In the genomic region with DNA sequence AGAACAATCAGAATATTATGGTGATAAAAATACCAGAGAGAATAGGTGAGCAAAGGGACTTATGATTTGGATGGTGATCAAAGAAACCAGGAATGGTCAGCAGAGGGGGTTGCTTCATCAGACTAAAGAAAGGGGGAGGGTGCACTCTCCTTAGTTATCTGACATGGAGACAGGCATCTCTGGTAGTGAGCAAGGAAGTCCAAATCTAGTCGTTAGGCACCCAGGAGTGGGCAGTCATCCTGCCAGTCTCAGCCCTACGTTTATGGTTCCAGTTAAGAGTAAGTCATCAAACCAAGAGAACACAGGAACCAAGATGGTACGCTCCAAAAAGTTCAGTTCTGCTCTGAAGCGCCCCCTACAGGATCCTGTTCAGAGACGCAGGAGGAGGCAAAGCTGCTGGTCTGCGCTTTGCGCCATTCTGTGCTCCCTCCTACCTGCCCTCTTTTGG, we compare ENCODE assay signal across 1 cellular context.
TF ChIP-seq lines count a peak whose summit lies in the region.

No MANE protein-coding gene starts in this region.

TF ChIP-seq in HCT116, 20 proteins besides CTCF, POLR2A, EP300 and RAD21 (continued from another document):
- TF ChIP-seq, protein P1, sequence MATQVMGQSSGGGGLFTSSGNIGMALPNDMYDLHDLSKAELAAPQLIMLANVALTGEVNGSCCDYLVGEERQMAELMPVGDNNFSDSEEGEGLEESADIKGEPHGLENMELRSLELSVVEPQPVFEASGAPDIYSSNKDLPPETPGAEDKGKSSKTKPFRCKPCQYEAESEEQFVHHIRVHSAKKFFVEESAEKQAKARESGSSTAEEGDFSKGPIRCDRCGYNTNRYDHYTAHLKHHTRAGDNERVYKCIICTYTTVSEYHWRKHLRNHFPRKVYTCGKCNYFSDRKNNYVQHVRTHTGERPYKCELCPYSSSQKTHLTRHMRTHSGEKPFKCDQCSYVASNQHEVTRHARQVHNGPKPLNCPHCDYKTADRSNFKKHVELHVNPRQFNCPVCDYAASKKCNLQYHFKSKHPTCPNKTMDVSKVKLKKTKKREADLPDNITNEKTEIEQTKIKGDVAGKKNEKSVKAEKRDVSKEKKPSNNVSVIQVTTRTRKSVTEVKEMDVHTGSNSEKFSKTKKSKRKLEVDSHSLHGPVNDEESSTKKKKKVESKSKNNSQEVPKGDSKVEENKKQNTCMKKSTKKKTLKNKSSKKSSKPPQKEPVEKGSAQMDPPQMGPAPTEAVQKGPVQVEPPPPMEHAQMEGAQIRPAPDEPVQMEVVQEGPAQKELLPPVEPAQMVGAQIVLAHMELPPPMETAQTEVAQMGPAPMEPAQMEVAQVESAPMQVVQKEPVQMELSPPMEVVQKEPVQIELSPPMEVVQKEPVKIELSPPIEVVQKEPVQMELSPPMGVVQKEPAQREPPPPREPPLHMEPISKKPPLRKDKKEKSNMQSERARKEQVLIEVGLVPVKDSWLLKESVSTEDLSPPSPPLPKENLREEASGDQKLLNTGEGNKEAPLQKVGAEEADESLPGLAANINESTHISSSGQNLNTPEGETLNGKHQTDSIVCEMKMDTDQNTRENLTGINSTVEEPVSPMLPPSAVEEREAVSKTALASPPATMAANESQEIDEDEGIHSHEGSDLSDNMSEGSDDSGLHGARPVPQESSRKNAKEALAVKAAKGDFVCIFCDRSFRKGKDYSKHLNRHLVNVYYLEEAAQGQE (IDR thresholded peaks at IDR 0.05; ENCODE audit: low read depth) = no peak
- TF ChIP-seq YY1 (IDR thresholded peaks at IDR 0.05; ENCODE audit: extremely low read depth, insufficient replicate concordance, low read depth, low read length) (no peak), CBX3 (IDR thresholded peaks at IDR 0.05; ENCODE audit: low read depth) (peak; percentile 83; the same call in 1 of the 2 replicates), SP1 (IDR thresholded peaks at IDR 0.05; ENCODE audit: low read depth) (peak; percentile 55; the same call in 1 of the 2 replicates)
